Comparison of ENCODE assay signal across 29 cellular contexts in the genomic region with DNA sequence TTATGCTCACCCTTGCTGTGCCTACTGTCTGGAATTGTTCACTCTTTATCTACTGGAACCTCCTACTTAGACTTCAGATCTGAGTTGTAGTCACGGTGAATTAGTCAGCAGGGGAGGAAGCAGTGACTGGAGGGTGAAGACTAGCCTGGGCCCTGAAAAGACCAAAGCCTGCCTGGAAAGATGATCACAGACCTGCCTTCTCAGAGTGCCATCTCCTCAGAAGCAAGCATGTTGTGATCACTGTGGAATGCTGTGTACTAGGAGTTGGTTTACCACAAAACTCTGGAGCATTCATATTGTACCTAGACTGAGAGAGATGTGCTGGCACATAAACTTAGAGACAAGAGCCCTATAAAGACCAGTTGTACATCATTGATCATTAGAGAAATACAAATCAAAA.
DNase-seq lines count a peak whose midpoint lies in the region; ATAC-seq and TF ChIP-seq lines count a peak whose summit lies in the region.
"Had no signal": no experiment of that assay in that cellular context is flagged by ENCODE, and none has a peak within 500 bp of the region (broad histone marks: within the 10 kb centered on the region; RNA-seq: fewer than 3 reads in every experiment).

No MANE protein-coding gene starts in this region.

- BruUV-seq in Caco-2 (replicated peaks; lab: Mats Ljungman, UMichigan), result no TSS peak

- no peak overlapping the region for H4K8ac ChIP-seq in mesenchymal stem cell (ENCODE audit: low read length)

- H3K4ac ChIP-seq in mesenchymal stem cell (ENCODE audit: low read depth in 1 of 2, low read length in 2 of 2), result no peak overlapping the region

- no peak for ATAC-seq in GM21576 (IDR thresholded peaks at IDR 0.05; ENCODE audit: unreplicated experiment)
- ATAC-seq: A549; activated T-cell treated with anti-CD3 and anti-CD28 coated beads, Interleukin-2, amount 50 U/mL, for 72 hours; effector memory CD8-positive, alpha-beta T cell; GM12878; left lobe of liver; natural killer cell treated with Interleukin-12 subunit alpha and Interleukin-12 subunit beta and Interleukin-15 and Interleukin-18, amount 100 ng/mL, for 72 hours; PC-3; right lobe of liver had no signal

- in situ Hi-C loops in astrocyte of the spinal cord (cut with HindIII; ENCODE audit: low sequenced_read_pairs), result no loop called here

- intact Hi-C loops in Caco-2 (cut with micrococcal nuclease; ENCODE audit: unreplicated experiment), result no loop called here

- 53% methylated on average over 1 of the region's 1 CpG for WGBS in mesenchymal stem cell

- H2AK5ac ChIP-seq in mesenchymal stem cell (ENCODE audit: low read length, severe bottlenecking), result no peak overlapping the region

- H3K27me3 Mint-ChIP-seq in Caco-2 (ENCODE audit: insufficient read depth, unreplicated experiment), result peaks cover 6% of the 10 kb centered on the region
- H3K27me3 Mint-ChIP-seq: activated naive CD4-positive, alpha-beta T cell treated with anti-CD3 and anti-CD28 coated beads, Interleukin-2, amount 50 U/mL, for 24 hours had no signal

- no peak overlapping the region for H2AFZ ChIP-seq in mesenchymal stem cell (ENCODE audit: low read depth, low read length)

- peak overlapping the region in 1 of 2 experiments; percentile 36 for H3K14ac ChIP-seq in mesenchymal stem cell (ENCODE audit: low read length in 2 of 2)

- CTCF ChIA-PET in Caco-2 (lab: Charles Lee), result no interaction called here

- H3K9ac ChIP-seq in mesenchymal stem cell (ENCODE audit: low read length), result no peak overlapping the region

- DNase-seq in AG09309 (ENCODE audit: low read depth) (peak; percentile 4), HT1080 (ENCODE audit: low read depth) (peak; percentile 39), astrocyte of the spinal cord (ENCODE audit: low read depth, low spot score) (peak; percentile 9), mesenchymal stem cell (peak; percentile 28), Caco-2 (no peak), hippocampal formation (lab: John Stamatoyannopoulos, UW) (no peak)
- DNase-seq in activated CD4-positive, alpha-beta T cell treated with anti-CD3 and anti-CD28 coated beads for 1 hour, result no peak
- DNase-seq: activated CD4-positive, alpha-beta T cell treated with anti-CD3 and anti-CD28 coated beads for 48 hours; activated T-cell treated with anti-CD3 and anti-CD28 coated beads, Interleukin-2, amount 50 U/mL, for 72 hours; DMS 273 treated with DMSO at 0.1 percent for 48 hours; effector memory CD8-positive, alpha-beta T cell; GF-D8; glutamatergic neuron; NCI-H1930; ovary; PC-3; right lobe of liver; SHP77 treated with DMSO at 0.1 percent for 48 hours; stimulated activated CD8-positive, alpha-beta memory T cell treated with anti-CD3 and anti-CD28 coated beads, Interleukin-4, amount 100 ng/mL, for 48 hours; T-helper 1 cell; transverse colon had no signal

- no peaks in the 10 kb centered on the region for H3K9me3 Mint-ChIP-seq in Caco-2 (ENCODE audit: unreplicated experiment)
- H3K9me3 Mint-ChIP-seq: activated naive CD4-positive, alpha-beta T cell treated with anti-CD3 and anti-CD28 coated beads, Interleukin-2, amount 50 U/mL, for 24 hours; effector memory CD8-positive, alpha-beta T cell; natural killer cell treated with Interleukin-12 subunit alpha and Interleukin-12 subunit beta and Interleukin-15 and Interleukin-18, amount 100 ng/mL, for 72 hours had no signal

- TF ChIP-seq CTCF in AG09309 (IDR thresholded peaks at IDR 0.05; ENCODE audit: control insufficient read depth, insufficient read depth, low read depth, low read length, missing control alignments) (no peak), astrocyte of the spinal cord (IDR thresholded peaks at IDR 0.05; ENCODE audit: low read depth, low read length) (no peak), Caco-2 (IDR thresholded peaks at IDR 0.05; ENCODE audit: insufficient read depth in 1 of 2, low read depth in 1 of 2, low read length in 1 of 2, severe bottlenecking in 1 of 2, unreplicated experiment in 1 of 2) (no peak)

- H3K4me3 ChIP-seq in AG09309 (ENCODE audit: control insufficient read depth, low read depth, low read length), result no peak overlapping the region
- no peak overlapping the region for H3K4me3 ChIP-seq in astrocyte of the spinal cord (ENCODE audit: low read depth, low read length)
- H3K4me3 ChIP-seq in mesenchymal stem cell (ENCODE audit: insufficient read depth in 1 of 2, low read depth in 1 of 2, low read length in 2 of 2), result no peak overlapping the region
- H3K4me3 ChIP-seq in Caco-2 (ENCODE audit: low read depth, low read length), result no peak overlapping the region
- H3K4me3 ChIP-seq: A549, GM12878, ovary, right lobe of liver, transverse colon had no signal

- no peaks in the 10 kb centered on the region for H3K4me1 Mint-ChIP-seq in Caco-2 (ENCODE audit: low read depth, unreplicated experiment)
- H3K4me1 Mint-ChIP-seq: activated naive CD4-positive, alpha-beta T cell treated with anti-CD3 and anti-CD28 coated beads, Interleukin-2, amount 50 U/mL, for 24 hours; CD14-positive monocyte; mesothelial cell of epicardium had no signal

- no peak overlapping the region for H2BK5ac ChIP-seq in mesenchymal stem cell (ENCODE audit: low read depth, low read length, poor library complexity, severe bottlenecking)

- POLR2A ChIA-PET in Caco-2 (lab: Charles Lee), result no interaction called here

- H3K4me3 Mint-ChIP-seq in Caco-2 (ENCODE audit: unreplicated experiment), result no peak overlapping the region
- H3K4me3 Mint-ChIP-seq: activated naive CD4-positive, alpha-beta T cell treated with anti-CD3 and anti-CD28 coated beads, Interleukin-2, amount 50 U/mL, for 24 hours; activated T-cell treated with anti-CD3 and anti-CD28 coated beads, Interleukin-2, amount 50 U/mL, for 72 hours; CD14-positive monocyte; effector memory CD8-positive, alpha-beta T cell; mesothelial cell of epicardium; natural killer cell treated with Interleukin-12 subunit alpha and Interleukin-12 subunit beta and Interleukin-15 and Interleukin-18, amount 100 ng/mL, for 72 hours had no signal

- no peak overlapping the region for H3K27ac Mint-ChIP-seq in Caco-2 (ENCODE audit: unreplicated experiment)
- H3K27ac Mint-ChIP-seq: activated naive CD4-positive, alpha-beta T cell treated with anti-CD3 and anti-CD28 coated beads, Interleukin-2, amount 50 U/mL, for 24 hours; activated T-cell treated with anti-CD3 and anti-CD28 coated beads, Interleukin-2, amount 50 U/mL, for 72 hours; CD14-positive monocyte; effector memory CD8-positive, alpha-beta T cell; mesothelial cell of epicardium; natural killer cell treated with Interleukin-12 subunit alpha and Interleukin-12 subunit beta and Interleukin-15 and Interleukin-18, amount 100 ng/mL, for 72 hours had no signal

- H3K36me3 ChIP-seq in mesenchymal stem cell (ENCODE audit: control insufficient read depth in 1 of 2, insufficient read depth in 2 of 2, low read depth in 1 of 2, low read length in 2 of 2), result no peaks in the 10 kb centered on the region
- no peaks in the 10 kb centered on the region for H3K36me3 ChIP-seq in Caco-2 (ENCODE audit: control insufficient read depth, insufficient read depth, low read length)
- H3K36me3 ChIP-seq: ovary, right lobe of liver, transverse colon had no signal

- no peak overlapping the region for H3K23ac ChIP-seq in mesenchymal stem cell (ENCODE audit: low read length in 2 of 2)

- H3K4me2 ChIP-seq in mesenchymal stem cell (ENCODE audit: low read length, poor library complexity, severe bottlenecking), result no peak overlapping the region
- H3K4me2 ChIP-seq: A549 had no signal

- H3K79me1 ChIP-seq in mesenchymal stem cell (replicated peaks; ENCODE audit: low read length, poor library complexity, severe bottlenecking), result no peaks in the 10 kb centered on the region

- H3K27me3 ChIP-seq in mesenchymal stem cell (ENCODE audit: control insufficient read depth in 1 of 2, insufficient read depth in 1 of 2, low read length in 2 of 2) (peaks cover 0 to 8% of the 10 kb centered on the region in 2 experiments), Caco-2 (replicated peaks; ENCODE audit: control insufficient read depth, insufficient read depth, low read length) (no peaks in the 10 kb centered on the region)
- H3K27me3 ChIP-seq: ovary, right lobe of liver, transverse colon had no signal

- no peak overlapping the region for H3K18ac ChIP-seq in mesenchymal stem cell (ENCODE audit: low read depth in 1 of 2, low read length in 2 of 2)

- no peaks in the 10 kb centered on the region for H3K9me3 ChIP-seq in mesenchymal stem cell (ENCODE audit: control insufficient read depth, low read length)
- H3K9me3 ChIP-seq in Caco-2, result no peaks in the 10 kb centered on the region
- H3K9me3 ChIP-seq: A549, ovary, right lobe of liver, transverse colon had no signal

- H4K91ac ChIP-seq in mesenchymal stem cell (ENCODE audit: low read length), result no peak overlapping the region

- H2BK15ac ChIP-seq in mesenchymal stem cell (ENCODE audit: low read depth, poor library complexity, severe bottlenecking), result no peak overlapping the region

- H3K36me3 Mint-ChIP-seq in Caco-2 (ENCODE audit: insufficient read depth, unreplicated experiment), result no peaks in the 10 kb centered on the region
- H3K36me3 Mint-ChIP-seq: activated naive CD4-positive, alpha-beta T cell treated with anti-CD3 and anti-CD28 coated beads, Interleukin-2, amount 50 U/mL, for 24 hours; CD14-positive monocyte; mesothelial cell of epicardium; natural killer cell treated with Interleukin-12 subunit alpha and Interleukin-12 subunit beta and Interleukin-15 and Interleukin-18, amount 100 ng/mL, for 72 hours had no signal

- no peak overlapping the region for H2BK120ac ChIP-seq in mesenchymal stem cell (ENCODE audit: low read depth, low read length)

- H3K27ac ChIP-seq in mesenchymal stem cell (ENCODE audit: low read length, poor library complexity, severe bottlenecking), result no peak overlapping the region
- H3K27ac ChIP-seq: A549, ovary, right lobe of liver, transverse colon had no signal

- H3K4me1 ChIP-seq in mesenchymal stem cell (ENCODE audit: control insufficient read depth, insufficient read depth, low read depth, low read length) (no peaks in the 10 kb centered on the region), Caco-2 (no peaks in the 10 kb centered on the region)
- H3K4me1 ChIP-seq: A549, right lobe of liver, transverse colon had no signal

- H2BK12ac ChIP-seq in mesenchymal stem cell (ENCODE audit: low read length in 2 of 2), result no peak overlapping the region

Comparison
In these comparisons a context has a peak if more than half of its experiments do, and no peak if none do; other contexts are left out.
1. DNase-seq: peak in AG09309 (single experiment), HT1080 (single experiment), astrocyte of the spinal cord (single experiment) and mesenchymal stem cell (single experiment); none in Caco-2 (0 of 2), hippocampal formation (0 of 2) and activated CD4-positive, alpha-beta T cell treated with anti-CD3 and anti-CD28 coated beads for 1 hour (single experiment).